Comparison of ENCODE assay signal across 32 cellular contexts in genomic region chr4:173960398-173960797, GRCh38.
"Had no signal": no experiment of that assay in that cellular context is flagged by ENCODE, and none has a peak within 500 bp of the region (broad histone marks: within the 10 kb centered on the region; RNA-seq: fewer than 3 reads in every experiment).

No MANE protein-coding gene starts in this region.

- DNase-seq: activated CD4-positive, alpha-beta memory T cell treated with anti-CD3 and anti-CD28 coated beads for 36 hours; activated CD4-positive, alpha-beta T cell treated with anti-CD3 and anti-CD28 coated beads for 36 hours; activated CD4-positive, alpha-beta T cell treated with anti-CD3 and anti-CD28 coated beads, Interleukin-2, amount 10 ng/mL, durations not matched to agents 24 days and 14 days; activated CD4-positive, CD25-positive, alpha-beta regulatory T cell; activated CD4-positive, CD25-positive, alpha-beta regulatory T cell treated with anti-CD3 and anti-CD28 coated beads, Interleukin-2, amount 50 U/mL, for 72 hours; activated CD8-positive, alpha-beta memory T cell treated with anti-CD3 and anti-CD28 coated beads, Interleukin-2, amount 10 ng/mL, durations not matched to agents 7 days and 5 days; activated CD8-positive, alpha-beta memory T cell treated with anti-CD3 and anti-CD28 coated beads, Interleukin-2, amount 50 U/mL, for 4 hours; activated CD8-positive, alpha-beta T cell treated with anti-CD3 and anti-CD28 coated beads, Interleukin-2, amount 10 ng/mL, durations not matched to agents 7 days and 5 days; activated effector memory CD4-positive, alpha-beta T cell treated with anti-CD3 and anti-CD28 coated beads, Interleukin-2, amount 50 U/mL, for 16 hours; activated naive CD4-positive, alpha-beta T cell treated with anti-CD3 and anti-CD28 coated beads for 36 hours; activated naive CD8-positive, alpha-beta T cell treated with anti-CD3 and anti-CD28 coated beads, Interleukin-2, amount 10 ng/mL, durations not matched to agents 7 days and 5 days; activated T-cell treated with anti-CD3 and anti-CD28 coated beads, Interleukin-2, amount 50 U/mL, for 1 hour; activated T-cell treated with anti-CD3 and anti-CD28 coated beads, Interleukin-2, amount 50 U/mL, for 48 hours; central memory CD4-positive, alpha-beta T cell; cerebellar nuclear complex; colonic mucosa; effector CD8-positive, alpha-beta T cell; esophagus squamous epithelium; foreskin melanocyte; T-helper 17 cell; T1000; WERI-Rb-1 had no signal

- H3K4me3 ChIP-seq: ascending aorta, breast epithelium, cardiac muscle cell, colonic mucosa, esophagus squamous epithelium, gastroesophageal sphincter had no signal

- H3K9me3 ChIP-seq: ascending aorta, breast epithelium, colonic mucosa, esophagus squamous epithelium, gastroesophageal sphincter had no signal

- H3K4me1 Mint-ChIP-seq: activated CD4-positive, alpha-beta T cell treated with anti-CD3 and anti-CD28 coated beads for 36 hours; activated CD4-positive, alpha-beta T cell treated with anti-CD3 and anti-CD28 coated beads, Interleukin-2, amount 10 ng/mL, durations not matched to agents 24 days and 14 days; activated CD8-positive, alpha-beta memory T cell treated with anti-CD3 and anti-CD28 coated beads, Interleukin-2, amount 10 ng/mL, durations not matched to agents 7 days and 5 days; activated naive CD4-positive, alpha-beta T cell treated with anti-CD3 and anti-CD28 coated beads, Interleukin-2, amount 50 U/mL, for 24 hours; activated naive CD8-positive, alpha-beta T cell treated with anti-CD3 and anti-CD28 coated beads, Interleukin-2, amount 10 ng/mL, durations not matched to agents 7 days and 5 days; brain; T-helper 17 cell had no signal

- H3K27ac ChIP-seq: ascending aorta, breast epithelium, cardiac muscle cell, colonic mucosa, epithelial cell of prostate, esophagus squamous epithelium, gastroesophageal sphincter, WERI-Rb-1 had no signal

- H3K4me1 ChIP-seq: ascending aorta, breast epithelium, colonic mucosa, esophagus squamous epithelium had no signal

- H3K27me3 ChIP-seq: ascending aorta, breast epithelium, cardiac muscle cell, colonic mucosa, esophagus squamous epithelium, gastroesophageal sphincter had no signal

- H3K9me3 Mint-ChIP-seq: activated CD4-positive, alpha-beta T cell treated with anti-CD3 and anti-CD28 coated beads, Interleukin-2, amount 10 ng/mL, durations not matched to agents 24 days and 14 days; activated naive CD4-positive, alpha-beta T cell treated with anti-CD3 and anti-CD28 coated beads for 36 hours; activated naive CD4-positive, alpha-beta T cell treated with anti-CD3 and anti-CD28 coated beads, Interleukin-2, amount 50 U/mL, for 24 hours; activated T-helper 1 cell treated with anti-CD3 and anti-CD28 coated beads, Interleukin-12 subunit alpha, Interleukin-12 subunit beta, Interleukin-2, Interleukin-4 antibody, amounts not matched to agents 30 ng/mL and 10 ng/mL and 1 ng/mL, durations not matched to agents 14 hours and 24 hours and 36 hours; activated T-helper 2 cell treated with anti-CD3 and anti-CD28 coated beads, Interferon-gamma antibody, Interleukin-2, Interleukin-4, amounts not matched to agents 10 μg/mL and 5 μg/mL and 100 μg/mL, durations not matched to agents 14 hours and 24 hours and 36 hours; T-helper 2 cell treated with Interferon-gamma antibody and Interleukin-4, amounts not matched to agents 5 μg/mL and 100 μg/mL, for 36 hours had no signal

- H3K36me3 ChIP-seq: ascending aorta, breast epithelium, cardiac muscle cell, colonic mucosa, esophagus squamous epithelium, gastroesophageal sphincter, WERI-Rb-1 had no signal

- H3K36me3 Mint-ChIP-seq: activated CD4-positive, alpha-beta memory T cell treated with anti-CD3 and anti-CD28 coated beads for 36 hours; activated CD8-positive, alpha-beta memory T cell treated with anti-CD3 and anti-CD28 coated beads, Interleukin-2, amount 10 ng/mL, durations not matched to agents 7 days and 5 days; activated naive CD4-positive, alpha-beta T cell treated with anti-CD3 and anti-CD28 coated beads, Interleukin-2, amount 50 U/mL, for 24 hours; activated naive CD8-positive, alpha-beta T cell treated with anti-CD3 and anti-CD28 coated beads, Interleukin-2, amount 10 ng/mL, durations not matched to agents 7 days and 5 days; brain had no signal

- H3K4me3 Mint-ChIP-seq: activated CD4-positive, alpha-beta memory T cell treated with anti-CD3 and anti-CD28 coated beads for 36 hours; activated CD4-positive, alpha-beta T cell treated with anti-CD3 and anti-CD28 coated beads for 36 hours; activated CD4-positive, alpha-beta T cell treated with anti-CD3 and anti-CD28 coated beads, Interleukin-2, amount 10 ng/mL, durations not matched to agents 24 days and 14 days; activated CD8-positive, alpha-beta memory T cell treated with anti-CD3 and anti-CD28 coated beads, Interleukin-2, amount 10 ng/mL, durations not matched to agents 7 days and 5 days; activated CD8-positive, alpha-beta T cell treated with anti-CD3 and anti-CD28 coated beads, Interleukin-2, amount 10 ng/mL, durations not matched to agents 7 days and 5 days; activated naive CD4-positive, alpha-beta T cell treated with anti-CD3 and anti-CD28 coated beads for 36 hours; activated naive CD4-positive, alpha-beta T cell treated with anti-CD3 and anti-CD28 coated beads, Interleukin-2, amount 50 U/mL, for 24 hours; activated naive CD8-positive, alpha-beta T cell treated with anti-CD3 and anti-CD28 coated beads, Interleukin-2, amount 10 ng/mL, durations not matched to agents 7 days and 5 days; activated T-helper 1 cell treated with anti-CD3 and anti-CD28 coated beads, Interleukin-12 subunit alpha, Interleukin-12 subunit beta, Interleukin-2, Interleukin-4 antibody, amounts not matched to agents 30 ng/mL and 10 ng/mL and 1 ng/mL, durations not matched to agents 14 hours and 24 hours and 36 hours; brain; T-helper 17 cell; T-helper 2 cell treated with Interferon-gamma antibody and Interleukin-4, amounts not matched to agents 5 μg/mL and 100 μg/mL, for 36 hours had no signal

- ATAC-seq: activated CD4-positive, alpha-beta T cell treated with anti-CD3 and anti-CD28 coated beads for 36 hours; activated CD8-positive, alpha-beta memory T cell treated with anti-CD3 and anti-CD28 coated beads, Interleukin-2, amount 10 ng/mL, durations not matched to agents 7 days and 5 days; activated CD8-positive, alpha-beta T cell treated with anti-CD3 and anti-CD28 coated beads, Interleukin-2, amount 10 ng/mL, durations not matched to agents 7 days and 5 days; gastroesophageal sphincter; T-helper 17 cell had no signal

- H3K27me3 Mint-ChIP-seq: activated CD4-positive, alpha-beta memory T cell treated with anti-CD3 and anti-CD28 coated beads for 36 hours; activated CD4-positive, alpha-beta T cell treated with anti-CD3 and anti-CD28 coated beads for 36 hours; activated CD4-positive, alpha-beta T cell treated with anti-CD3 and anti-CD28 coated beads, Interleukin-2, amount 10 ng/mL, durations not matched to agents 24 days and 14 days; activated CD8-positive, alpha-beta memory T cell treated with anti-CD3 and anti-CD28 coated beads, Interleukin-2, amount 10 ng/mL, durations not matched to agents 7 days and 5 days; activated naive CD4-positive, alpha-beta T cell treated with anti-CD3 and anti-CD28 coated beads, Interleukin-2, amount 50 U/mL, for 24 hours; activated naive CD8-positive, alpha-beta T cell treated with anti-CD3 and anti-CD28 coated beads, Interleukin-2, amount 10 ng/mL, durations not matched to agents 7 days and 5 days; T-helper 17 cell had no signal

- H3K27ac Mint-ChIP-seq: activated CD4-positive, alpha-beta memory T cell treated with anti-CD3 and anti-CD28 coated beads for 36 hours; activated CD4-positive, alpha-beta T cell treated with anti-CD3 and anti-CD28 coated beads for 36 hours; activated CD4-positive, alpha-beta T cell treated with anti-CD3 and anti-CD28 coated beads, Interleukin-2, amount 10 ng/mL, durations not matched to agents 24 days and 14 days; activated CD8-positive, alpha-beta memory T cell treated with anti-CD3 and anti-CD28 coated beads, Interleukin-2, amount 10 ng/mL, durations not matched to agents 7 days and 5 days; activated CD8-positive, alpha-beta T cell treated with anti-CD3 and anti-CD28 coated beads, Interleukin-2, amount 10 ng/mL, durations not matched to agents 7 days and 5 days; activated naive CD4-positive, alpha-beta T cell treated with anti-CD3 and anti-CD28 coated beads for 36 hours; activated naive CD4-positive, alpha-beta T cell treated with anti-CD3 and anti-CD28 coated beads, Interleukin-2, amount 50 U/mL, for 24 hours; activated naive CD8-positive, alpha-beta T cell treated with anti-CD3 and anti-CD28 coated beads, Interleukin-2, amount 10 ng/mL, durations not matched to agents 7 days and 5 days; activated T-helper 1 cell treated with anti-CD3 and anti-CD28 coated beads, Interleukin-12 subunit alpha, Interleukin-12 subunit beta, Interleukin-2, Interleukin-4 antibody, amounts not matched to agents 30 ng/mL and 10 ng/mL and 1 ng/mL, durations not matched to agents 14 hours and 24 hours and 36 hours; activated T-helper 2 cell treated with anti-CD3 and anti-CD28 coated beads, Interferon-gamma antibody, Interleukin-2, Interleukin-4, amounts not matched to agents 10 μg/mL and 5 μg/mL and 100 μg/mL, durations not matched to agents 14 hours and 24 hours and 36 hours; brain; T-helper 17 cell; T-helper 2 cell treated with Interferon-gamma antibody and Interleukin-4, amounts not matched to agents 5 μg/mL and 100 μg/mL, for 36 hours had no signal
